Comparison of ENCODE assay signal across 23 cellular contexts in genomic region chr22:42654696-42655095, GRCh38. TPM values are rescaled to one million over a fixed set of nuclear protein-coding genes. Genes with fewer than 3 reads are reported as not detected.
DNase-seq lines count a peak whose midpoint lies in the region; ATAC-seq, FAIRE-seq and TF ChIP-seq lines count a peak whose summit lies in the region.
"Had no signal": no experiment of that assay in that cellular context is flagged by ENCODE, and none has a peak within 500 bp of the region (broad histone marks: within the 10 kb centered on the region; RNA-seq: fewer than 3 reads in every experiment).

No MANE protein-coding gene starts in this region.

- no peak overlapping the region for H2AFZ ChIP-seq in HepG2 (ENCODE audit: low read length)
- H2AFZ ChIP-seq in trophoblast cell (ENCODE audit: insufficient read depth, low read length, poor library complexity) = no peak overlapping the region

- H3K79me2 ChIP-seq in HepG2 (ENCODE audit: insufficient read depth, low read length) (no peaks in the 10 kb centered on the region), trophoblast cell (ENCODE audit: control insufficient read depth, insufficient read depth, low read length, poor library complexity) (peaks cover under 1% of the 10 kb centered on the region)

- in situ Hi-C loops in HepG2 (cut with HindIII; ENCODE audit: extremely low pct_ligation_motif_present, low pct_unique_long_range_greater_than_20kb) = no loop called here

- peaks cover 6% of the 10 kb centered on the region for H3K79me1 ChIP-seq in trophoblast cell (ENCODE audit: low read length)

- no peak overlapping the region for H2AK5ac ChIP-seq in trophoblast cell (ENCODE audit: low read length)

- FAIRE-seq in HepG2 (lab: Jason Lieb, UNC) = no peak
- FAIRE-seq: HTR-8/SVneo had no signal

- H3K27ac ChIP-seq in HepG2 (ENCODE audit: extremely low read length, insufficient read depth, low read length) = no peak overlapping the region
- H3K27ac ChIP-seq in right lobe of liver = no peak overlapping the region
- H3K27ac ChIP-seq in trophoblast cell (ENCODE audit: low read depth, low read length) = no peak overlapping the region
- H3K27ac ChIP-seq: HL-60 had no signal

- 63% methylated on average over 4 of the region's 4 CpGs for WGBS in HepG2 (ENCODE audit: low lambda C conversion rate)
- 93% methylated on average over 4 of the region's 4 CpGs for WGBS in right lobe of liver (ENCODE audit: insufficient coverage, low coverage, low lambda C conversion rate, missing lambda C conversion rate)
- no CpG with 5 or more reads among the region's 4 CpGs for WGBS in trophoblast cell (ENCODE audit: extremely low coverage, insufficient coverage, insufficient read length)

- POLR2A ChIA-PET in HepG2 (lab: Yijun Ruan, JAX) = interaction anchor here (3.6 kb wide), 1 partner anchor 40 kb away, joined by 19 read pairs; the partner anchor contains the start of gene POLDIP3

- ATAC-seq in HepG2 (no peak), right lobe of liver (no peak), memory B cell (ENCODE audit: low read depth) (no peak)
- ATAC-seq: PC-3 had no signal

- BruUV-seq in HepG2 (replicated peaks; lab: Mats Ljungman, UMichigan) = no TSS peak

- no peak for TF ChIP-seq POLR2A in HepG2 (IDR thresholded peaks at IDR 0.05; ENCODE audit: insufficient read depth in 1 of 2, low read depth in 2 of 2, low read length in 2 of 2)
- TF ChIP-seq POLR2A in right lobe of liver (IDR thresholded peaks at IDR 0.05) = no peak

- TF ChIP-seq RAD21 in HepG2 (CRISPR knock-in tag; IDR thresholded peaks at IDR 0.05) = no peak

- H3K9ac ChIP-seq in HepG2 (ENCODE audit: insufficient read depth, low read depth, low read length) (no peak overlapping the region), trophoblast cell (ENCODE audit: low read length) (no peak overlapping the region)

- H3K18ac ChIP-seq in trophoblast cell (ENCODE audit: low read length) = no peak overlapping the region

- H4K12ac ChIP-seq in trophoblast cell (ENCODE audit: low read depth, low read length) = no peak overlapping the region

- H3K27me3 ChIP-seq in HepG2 (ENCODE audit: control insufficient read depth in 1 of 2, insufficient read depth in 2 of 2, low read length in 2 of 2) (peaks cover 2 to 17% of the 10 kb centered on the region in 2 experiments; a peak in 3 of 5 replicates), right lobe of liver (no peaks in the 10 kb centered on the region), trophoblast cell (ENCODE audit: insufficient read depth, low read length) (no peaks in the 10 kb centered on the region)
- H3K27me3 ChIP-seq: BLaER1 treated with 17β-estradiol and CSF1 and Interleukin-3, amounts not matched to agents 10 nM and 100 nM had no signal

- TF ChIP-seq EP300 in HepG2 (IDR thresholded peaks at IDR 0.05; ENCODE audit: low read depth in 2 of 2, low read length in 2 of 2) (no peak), HepG2 (CRISPR knock-in tag; IDR thresholded peaks at IDR 0.05; ENCODE audit: borderline replicate concordance) (no peak)

- H3K23ac ChIP-seq in trophoblast cell (ENCODE audit: low read length) = no peak overlapping the region

- H3K14ac ChIP-seq in trophoblast cell (ENCODE audit: low read length) = no peak overlapping the region

- peaks cover 20% of the 10 kb centered on the region for H3K4me1 Mint-ChIP-seq in memory B cell

- no peak overlapping the region for H2BK120ac ChIP-seq in trophoblast cell (ENCODE audit: insufficient read depth, low read length, poor library complexity)

- no peaks in the 10 kb centered on the region for H4K20me1 ChIP-seq in HepG2 (ENCODE audit: insufficient read depth, low read length)
- H4K20me1 ChIP-seq: BLaER1 treated with 17β-estradiol and CSF1 and Interleukin-3, amounts not matched to agents 10 nM and 100 nM had no signal

- no peaks in the 10 kb centered on the region for H3K9me3 Mint-ChIP-seq in memory B cell
- H3K9me3 Mint-ChIP-seq: CD8-positive, alpha-beta memory T cell had no signal

- H3K36me3 ChIP-seq in HepG2 (replicated peaks in 1 of 2; ENCODE audit: control insufficient read depth in 1 of 2, insufficient read depth in 2 of 2, low read length in 2 of 2) (no peaks in the 10 kb centered on the region), right lobe of liver (no peaks in the 10 kb centered on the region), trophoblast cell (ENCODE audit: control insufficient read depth in 1 of 2, insufficient read depth in 2 of 2, low read length in 2 of 2) (no peaks in the 10 kb centered on the region)
- H3K36me3 ChIP-seq: BLaER1 treated with 17β-estradiol and CSF1 and Interleukin-3, amounts not matched to agents 10 nM and 100 nM had no signal

- H3K36me3 Mint-ChIP-seq in memory B cell = no peaks in the 10 kb centered on the region
- H3K36me3 Mint-ChIP-seq: CD8-positive, alpha-beta memory T cell had no signal

- CTCF ChIA-PET in HepG2 (lab: Yijun Ruan, JAX; ENCODE audit: low intra/inter-chr PET ratio, low total read pairs) = no interaction called here

- H3K4me2 ChIP-seq in HepG2 (ENCODE audit: low read depth, low read length) = peak overlapping the region; percentile 68; the same call in 1 of the 2 replicates
- H3K4me2 ChIP-seq in trophoblast cell (ENCODE audit: low read length) = peak overlapping the region; percentile 1

- no peak overlapping the region for H4K91ac ChIP-seq in trophoblast cell (ENCODE audit: low read depth, low read length)

- H3K27me3 Mint-ChIP-seq in memory B cell = no peaks in the 10 kb centered on the region

- no peak overlapping the region for H4K8ac ChIP-seq in trophoblast cell (ENCODE audit: low read depth, low read length)

- peak overlapping the region; percentile 14 for H3K4me3 Mint-ChIP-seq in memory B cell

- H3K4me3 ChIP-seq in HepG2 (replicated peaks in 1 of 3; ENCODE audit: insufficient read depth in 1 of 3, low read depth in 2 of 3, low read length in 3 of 3) (peak overlapping the region in 1 of 3 experiments; percentile 10; a peak in 1 of 6 replicates), right lobe of liver (no peak overlapping the region), trophoblast cell (ENCODE audit: low read depth, low read length) (no peak overlapping the region)
- H3K4me3 ChIP-seq: BLaER1 treated with 17β-estradiol and CSF1 and Interleukin-3, amounts not matched to agents 10 nM and 100 nM had no signal

- H3K4me1 ChIP-seq in HepG2 (ENCODE audit: insufficient read depth, low read length) (peaks cover 69% of the 10 kb centered on the region), right lobe of liver (peaks cover 0 to 26% (median 7%) of the 10 kb centered on the region in 4 donors), trophoblast cell (ENCODE audit: control insufficient read depth in 1 of 2, insufficient read depth in 2 of 2, low read length in 2 of 2) (peaks cover 7 to 9% of the 10 kb centered on the region in 2 experiments)

- H3K27ac Mint-ChIP-seq in memory B cell = no peak overlapping the region

- no peak overlapping the region for H3K4ac ChIP-seq in trophoblast cell (ENCODE audit: low read depth, low read length)

- DNase-seq in HepG2 (ENCODE audit: low spot score) = no peak
- no peak for DNase-seq in right lobe of liver
- DNase-seq in memory B cell (ENCODE audit: low spot score in 2 of 2) = no peak
- DNase-seq in trophoblast cell = no peak
- DNase-seq in foreskin melanocyte = no peak
- no peak for DNase-seq in activated CD4-positive, alpha-beta T cell treated with anti-CD3 and anti-CD28 coated beads, Interleukin-2, amount 50 U/mL, for 48 hours
- DNase-seq in NCI-H2196 treated with DMSO at 0.1 percent for 48 hours (lab: John Stamatoyannopoulos, UW; ENCODE audit: unreplicated experiment) = no peak
- DNase-seq in activated T-cell treated with anti-CD3 and anti-CD28 coated beads for 4 hours = no peak
- DNase-seq: CD8-positive, alpha-beta memory T cell; DMS79 treated with DMSO at 0.1 percent for 48 hours; HCEC 1CT; MV-4-11; NCI-H1417; NCI-H187 treated with DMSO at 0.1 percent for 48 hours; NCI-H446; NCI-H69; NK-92 treated with Interleukin-12 subunit alpha and Interleukin-12 subunit beta, amount 100 ng/mL, for 24 hours; PC-3 had no signal

- H2BK12ac ChIP-seq in trophoblast cell (ENCODE audit: low read length) = no peak overlapping the region

- no peak overlapping the region for H2BK5ac ChIP-seq in trophoblast cell (ENCODE audit: low read depth, low read length, poor library complexity)

- H3K9me3 ChIP-seq in HepG2 (ENCODE audit: low read length) (no peaks in the 10 kb centered on the region), right lobe of liver (no peaks in the 10 kb centered on the region), trophoblast cell (ENCODE audit: insufficient read depth, low read depth, low read length) (peaks cover 2% of the 10 kb centered on the region)
- H3K9me3 ChIP-seq: BLaER1 treated with 17β-estradiol and CSF1 and Interleukin-3, amounts not matched to agents 10 nM and 100 nM had no signal

- intact Hi-C loops in HepG2 (cut with micrococcal nuclease; ENCODE audit: unreplicated experiment) = no loop called here
- intact Hi-C loops in right lobe of liver (cut with DNase I) = no loop called here

- no peak for TF ChIP-seq CTCF in HepG2 (CRISPR knock-in tag; IDR thresholded peaks at IDR 0.05)
- no peak for TF ChIP-seq CTCF in right lobe of liver (IDR thresholded peaks at IDR 0.05)

RNA-seq across cellular contexts. Expression of gene CYB5R3, which starts 5.5 kb away (rescaled TPM):
- total RNA-seq in HepG2 (2016; rRNA removed; fragmentation: Illumina TruSeq; extraction: Trizol) = 31.5 and 32.4 TPM in 2 replicates
- total RNA-seq in HepG2 (2016; cell fraction: cytosol; rRNA removed; fragmentation: Illumina TruSeq; extraction: Trizol; ENCODE audit: low read depth) = 9.5 and 9.9 TPM in 2 replicates
- total RNA-seq in HepG2 (2016; cell fraction: insoluble cytoplasmic fraction; rRNA removed; fragmentation: Illumina TruSeq; extraction: Trizol) = 27.7 and 33.5 TPM in 2 replicates
- 19.2 and 24.7 TPM in 2 replicates for total RNA-seq in HepG2 (2016; cell fraction: membrane; rRNA removed; fragmentation: Illumina TruSeq; extraction: Trizol)
- total RNA-seq in HepG2 (2016; cell fraction: nucleus; rRNA removed; fragmentation: Illumina TruSeq; extraction: Trizol) = 26.9 and 30.5 TPM in 2 replicates
- 305 and 347 TPM in 2 replicates for polyA plus RNA-seq in HepG2 (2011; rRNA removed)
- 171 and 227 TPM in 2 replicates for polyA plus RNA-seq in HepG2 (2011; cell fraction: cytosol; rRNA removed)
- 180 and 209 TPM in 2 replicates for polyA plus RNA-seq in HepG2 (2011; cell fraction: nucleus; rRNA removed)
- 258 and 265 TPM in 2 replicates for polyA plus RNA-seq in HepG2 (2012)
- 41.8 and 43.2 TPM in 2 replicates for polyA plus RNA-seq in HepG2 (2016; cell fraction: cytosol; fragmentation: Illumina TruSeq; extraction: Trizol; ENCODE audit: low read depth)
- 103 and 141 TPM in 2 replicates for polyA plus RNA-seq in HepG2 (2016; cell fraction: insoluble cytoplasmic fraction; fragmentation: Illumina TruSeq; extraction: Trizol; ENCODE audit: low read depth)
- 69.2 and 69.5 TPM in 2 replicates for polyA plus RNA-seq in HepG2 (2016; cell fraction: membrane; fragmentation: Illumina TruSeq; extraction: Trizol; ENCODE audit: low read depth)
- polyA plus RNA-seq in HepG2 (2016; cell fraction: nucleus; fragmentation: Illumina TruSeq; extraction: Trizol; ENCODE audit: insufficient read depth, low read depth) = 118 and 123 TPM in 2 replicates
- 63.4 and 306 TPM in 2 replicates for polyA minus RNA-seq in HepG2 (2011; rRNA and poly(A)+ RNA removed; ENCODE audit: low replicate concordance)
- polyA minus RNA-seq in HepG2 (2011; cell fraction: cytosol; rRNA and poly(A)+ RNA removed) = 173 and 208 TPM in 2 replicates
- 50.5 and 63.4 TPM in 2 replicates for polyA minus RNA-seq in HepG2 (2011; cell fraction: nucleus; rRNA and poly(A)+ RNA removed)
- 100 to 1,000 TPM; 146 to 211 (median 170) TPM for total RNA-seq in right lobe of liver
- 155 and 156 TPM in 2 replicates for polyA plus RNA-seq in trophoblast cell (2013)

RNA-seq across cellular contexts. Expression of gene ATP5MGL, which starts 14.3 kb away (rescaled TPM):
- total RNA-seq in HepG2 (2016; rRNA removed; fragmentation: Illumina TruSeq; extraction: Trizol) = 0.97 TPM in 1 of 2 replicates, not detected in the other
- total RNA-seq in HepG2 (2016; cell fraction: cytosol; rRNA removed; fragmentation: Illumina TruSeq; extraction: Trizol; ENCODE audit: low read depth) = 0.35 TPM in 1 of 2 replicates, not detected in the other
- 0.58 TPM in 1 of 2 replicates, not detected in the other for total RNA-seq in HepG2 (2016; cell fraction: insoluble cytoplasmic fraction; rRNA removed; fragmentation: Illumina TruSeq; extraction: Trizol)
- total RNA-seq in HepG2 (2016; cell fraction: membrane; rRNA removed; fragmentation: Illumina TruSeq; extraction: Trizol) = not detected in 2 replicates
- 0.69 and 1.2 TPM in 2 replicates for total RNA-seq in HepG2 (2016; cell fraction: nucleus; rRNA removed; fragmentation: Illumina TruSeq; extraction: Trizol)
- polyA plus RNA-seq in HepG2 (2011; rRNA removed) = 0.40 and 0.50 TPM in 2 replicates
- not detected in 2 replicates for polyA plus RNA-seq in HepG2 (2011; cell fraction: cytosol; rRNA removed)
- polyA plus RNA-seq in HepG2 (2011; cell fraction: nucleus; rRNA removed) = 0.40 and 1.1 TPM in 2 replicates
- polyA plus RNA-seq in HepG2 (2012) = 0.21 TPM in 1 of 2 replicates, not detected in the other
- not detected in 2 replicates for polyA plus RNA-seq in HepG2 (2016; cell fraction: cytosol; fragmentation: Illumina TruSeq; extraction: Trizol; ENCODE audit: low read depth)
- polyA plus RNA-seq in HepG2 (2016; cell fraction: insoluble cytoplasmic fraction; fragmentation: Illumina TruSeq; extraction: Trizol; ENCODE audit: low read depth) = not detected in 2 replicates
- not detected in 2 replicates for polyA plus RNA-seq in HepG2 (2016; cell fraction: membrane; fragmentation: Illumina TruSeq; extraction: Trizol; ENCODE audit: low read depth)
- polyA plus RNA-seq in HepG2 (2016; cell fraction: nucleus; fragmentation: Illumina TruSeq; extraction: Trizol; ENCODE audit: insufficient read depth, low read depth) = not detected in 2 replicates
- polyA minus RNA-seq in HepG2 (2011; rRNA and poly(A)+ RNA removed; ENCODE audit: low replicate concordance) = 2.1 and 4.3 TPM in 2 replicates
- not detected in 2 replicates for polyA minus RNA-seq in HepG2 (2011; cell fraction: cytosol; rRNA and poly(A)+ RNA removed)
- 3.9 and 6.5 TPM in 2 replicates for polyA minus RNA-seq in HepG2 (2011; cell fraction: nucleus; rRNA and poly(A)+ RNA removed)
- under 1 TPM in 3 of 6 experiments, not detected in 3; 0.37 to 0.78 (median 0.68) TPM for total RNA-seq in right lobe of liver
- polyA plus RNA-seq in trophoblast cell (2013) = not detected in 2 replicates
- total RNA-seq: A172, G401, PC-3 had no signal

RNA-seq across cellular contexts. Expression of gene POLDIP3, which starts 40.0 kb away (rescaled TPM):
- 47.4 and 64.1 TPM in 2 replicates for total RNA-seq in HepG2 (2016; rRNA removed; fragmentation: Illumina TruSeq; extraction: Trizol)
- total RNA-seq in HepG2 (2016; cell fraction: cytosol; rRNA removed; fragmentation: Illumina TruSeq; extraction: Trizol; ENCODE audit: low read depth) = 6.4 and 8.7 TPM in 2 replicates
- 45.0 and 57.8 TPM in 2 replicates for total RNA-seq in HepG2 (2016; cell fraction: insoluble cytoplasmic fraction; rRNA removed; fragmentation: Illumina TruSeq; extraction: Trizol)
- 23.2 TPM in 2 replicates for total RNA-seq in HepG2 (2016; cell fraction: membrane; rRNA removed; fragmentation: Illumina TruSeq; extraction: Trizol)
- 32.4 and 36.4 TPM in 2 replicates for total RNA-seq in HepG2 (2016; cell fraction: nucleus; rRNA removed; fragmentation: Illumina TruSeq; extraction: Trizol)
- polyA plus RNA-seq in HepG2 (2011; rRNA removed) = 45.8 and 50.1 TPM in 2 replicates
- 28.7 TPM in 2 replicates for polyA plus RNA-seq in HepG2 (2011; cell fraction: cytosol; rRNA removed)
- 70.7 and 76.7 TPM in 2 replicates for polyA plus RNA-seq in HepG2 (2011; cell fraction: nucleus; rRNA removed)
- polyA plus RNA-seq in HepG2 (2012) = 62.0 and 63.4 TPM in 2 replicates
- polyA plus RNA-seq in HepG2 (2016; cell fraction: cytosol; fragmentation: Illumina TruSeq; extraction: Trizol; ENCODE audit: low read depth) = 5.1 and 6.4 TPM in 2 replicates
- 59.1 and 66.7 TPM in 2 replicates for polyA plus RNA-seq in HepG2 (2016; cell fraction: insoluble cytoplasmic fraction; fragmentation: Illumina TruSeq; extraction: Trizol; ENCODE audit: low read depth)
- polyA plus RNA-seq in HepG2 (2016; cell fraction: membrane; fragmentation: Illumina TruSeq; extraction: Trizol; ENCODE audit: low read depth) = 14.0 and 14.8 TPM in 2 replicates
- polyA plus RNA-seq in HepG2 (2016; cell fraction: nucleus; fragmentation: Illumina TruSeq; extraction: Trizol; ENCODE audit: insufficient read depth, low read depth) = 53.9 and 54.2 TPM in 2 replicates
- polyA minus RNA-seq in HepG2 (2011; rRNA and poly(A)+ RNA removed; ENCODE audit: low replicate concordance) = 46.1 and 58.4 TPM in 2 replicates
- polyA minus RNA-seq in HepG2 (2011; cell fraction: cytosol; rRNA and poly(A)+ RNA removed) = 29.3 and 32.2 TPM in 2 replicates
- polyA minus RNA-seq in HepG2 (2011; cell fraction: nucleus; rRNA and poly(A)+ RNA removed) = 33.0 and 36.7 TPM in 2 replicates
- 10 to 100 TPM; 17.1 to 22.6 (median 21.1) TPM for total RNA-seq in right lobe of liver
- 43.3 and 46.1 TPM in 2 replicates for polyA plus RNA-seq in trophoblast cell (2013)
